Comparison of ENCODE assay signal across 37 cellular contexts in the genomic region with DNA sequence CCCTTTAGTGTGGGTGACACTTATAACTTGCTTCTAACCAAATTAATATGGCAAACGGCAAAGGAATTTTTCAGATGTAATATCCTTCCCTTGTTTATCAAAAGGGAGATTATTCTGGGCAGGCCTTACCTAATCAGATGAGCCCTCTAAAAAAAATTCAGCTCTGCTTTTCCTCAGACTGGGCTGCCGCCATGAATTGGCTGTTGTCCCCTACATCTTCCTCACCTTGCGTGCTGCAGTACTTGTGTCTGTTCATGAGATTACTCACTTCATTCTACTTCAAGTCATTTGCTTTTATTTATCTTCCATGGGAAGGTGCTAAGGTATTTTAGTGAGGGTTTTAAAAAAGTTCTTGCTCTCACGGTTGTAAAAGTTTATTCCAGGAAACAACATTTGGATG.
"Had no signal": no experiment of that assay in that cellular context is flagged by ENCODE, and none has a peak within 500 bp of the region (broad histone marks: within the 10 kb centered on the region; RNA-seq: fewer than 3 reads in every experiment).

No MANE protein-coding gene starts in this region.

- H3K27me3 Mint-ChIP-seq: activated B cell treated with CpG ODN at 0.5 μM for 24 hours; activated CD4-positive, alpha-beta memory T cell treated with anti-CD3 and anti-CD28 coated beads for 36 hours; activated CD4-positive, alpha-beta T cell treated with anti-CD3 and anti-CD28 coated beads, Interleukin-2, amount 10 ng/mL, durations not matched to agents 24 days and 14 days; activated CD8-positive, alpha-beta memory T cell treated with anti-CD3 and anti-CD28 coated beads, Interleukin-2, amount 10 ng/mL, durations not matched to agents 7 days and 5 days; activated CD8-positive, alpha-beta T cell treated with anti-CD3 and anti-CD28 coated beads for 36 hours; activated naive CD4-positive, alpha-beta T cell treated with anti-CD3 and anti-CD28 coated beads, Interleukin-2, amount 10 ng/mL, durations not matched to agents 7 days and 5 days; activated naive CD4-positive, alpha-beta T cell treated with anti-CD3 and anti-CD28 coated beads, Interleukin-2, amount 50 U/mL, for 24 hours; activated naive CD8-positive, alpha-beta T cell; activated naive CD8-positive, alpha-beta T cell treated with anti-CD3 and anti-CD28 coated beads, Interleukin-2, amount 10 ng/mL, durations not matched to agents 7 days and 5 days; activated naive CD8-positive, alpha-beta T cell treated with anti-CD3 and anti-CD28 coated beads, Interleukin-2, amount 50 U/mL, for 24 hours; activated T-cell treated with anti-CD3 and anti-CD28 coated beads, Interleukin-2, amount 50 U/mL, for 24 hours; central memory CD8-positive, alpha-beta T cell had no signal

- H3K4me3 ChIP-seq: ascending aorta, cardiac muscle cell had no signal

- H3K27ac Mint-ChIP-seq: activated B cell treated with CpG ODN at 0.5 μM for 24 hours; activated CD4-positive, alpha-beta memory T cell treated with anti-CD3 and anti-CD28 coated beads for 36 hours; activated CD4-positive, alpha-beta T cell treated with anti-CD3 and anti-CD28 coated beads, Interleukin-2, amount 10 ng/mL, durations not matched to agents 24 days and 14 days; activated CD8-positive, alpha-beta memory T cell treated with anti-CD3 and anti-CD28 coated beads, Interleukin-2, amount 10 ng/mL, durations not matched to agents 7 days and 5 days; activated CD8-positive, alpha-beta T cell treated with anti-CD3 and anti-CD28 coated beads for 36 hours; activated naive CD4-positive, alpha-beta T cell treated with anti-CD3 and anti-CD28 coated beads, Interleukin-2, amount 10 ng/mL, durations not matched to agents 7 days and 5 days; activated naive CD4-positive, alpha-beta T cell treated with anti-CD3 and anti-CD28 coated beads, Interleukin-2, amount 50 U/mL, for 24 hours; activated naive CD8-positive, alpha-beta T cell; activated naive CD8-positive, alpha-beta T cell treated with anti-CD3 and anti-CD28 coated beads, Interleukin-2, amount 10 ng/mL, durations not matched to agents 7 days and 5 days; activated naive CD8-positive, alpha-beta T cell treated with anti-CD3 and anti-CD28 coated beads, Interleukin-2, amount 50 U/mL, for 24 hours; activated T-cell treated with anti-CD3 and anti-CD28 coated beads, Interleukin-2, amount 50 U/mL, for 24 hours; activated T-helper 2 cell treated with anti-CD3 and anti-CD28 coated beads, Interferon-gamma antibody, Interleukin-2, Interleukin-4, amounts not matched to agents 10 μg/mL and 5 μg/mL and 100 μg/mL, durations not matched to agents 14 hours and 24 hours and 36 hours; brain; T-helper 1 cell treated with Interleukin-12 subunit alpha and Interleukin-12 subunit beta and Interleukin-4 antibody, amounts not matched to agents 30 μg/mL and 1 μg/mL, for 36 hours; T-helper 2 cell treated with Interferon-gamma antibody and Interleukin-4, amounts not matched to agents 5 μg/mL and 100 μg/mL, for 36 hours had no signal

- H3K36me3 ChIP-seq: ascending aorta, cardiac muscle cell had no signal

- H3K9me3 ChIP-seq: ascending aorta had no signal

- H3K27ac ChIP-seq: ascending aorta, cardiac muscle cell, VCaP had no signal

- H3K27me3 ChIP-seq: ascending aorta, cardiac muscle cell had no signal

- H3K9me3 Mint-ChIP-seq: activated B cell treated with CpG ODN at 0.5 μM for 24 hours; activated CD4-positive, alpha-beta memory T cell treated with anti-CD3 and anti-CD28 coated beads for 36 hours; activated CD4-positive, alpha-beta T cell treated with anti-CD3 and anti-CD28 coated beads, Interleukin-2, amount 10 ng/mL, durations not matched to agents 24 days and 14 days; activated CD8-positive, alpha-beta T cell treated with anti-CD3 and anti-CD28 coated beads for 36 hours; activated naive CD4-positive, alpha-beta T cell treated with anti-CD3 and anti-CD28 coated beads, Interleukin-2, amount 10 ng/mL, durations not matched to agents 7 days and 5 days; activated naive CD4-positive, alpha-beta T cell treated with anti-CD3 and anti-CD28 coated beads, Interleukin-2, amount 50 U/mL, for 24 hours; activated naive CD8-positive, alpha-beta T cell treated with anti-CD3 and anti-CD28 coated beads, Interleukin-2, amount 10 ng/mL, durations not matched to agents 7 days and 5 days; activated T-cell treated with anti-CD3 and anti-CD28 coated beads, Interleukin-2, amount 50 U/mL, for 24 hours; activated T-helper 2 cell treated with anti-CD3 and anti-CD28 coated beads, Interferon-gamma antibody, Interleukin-2, Interleukin-4, amounts not matched to agents 10 μg/mL and 5 μg/mL and 100 μg/mL, durations not matched to agents 14 hours and 24 hours and 36 hours; brain; T-helper 1 cell treated with Interleukin-12 subunit alpha and Interleukin-12 subunit beta and Interleukin-4 antibody, amounts not matched to agents 30 μg/mL and 1 μg/mL, for 36 hours; T-helper 2 cell treated with Interferon-gamma antibody and Interleukin-4, amounts not matched to agents 5 μg/mL and 100 μg/mL, for 36 hours had no signal

- FAIRE-seq: bronchial epithelial cell had no signal

- DNase-seq: activated B cell treated with CpG ODN at 0.5 μM for 24 hours; activated CD4-positive, alpha-beta memory T cell treated with anti-CD3 and anti-CD28 coated beads for 36 hours; activated CD4-positive, alpha-beta T cell treated with anti-CD3 and anti-CD28 coated beads for 4 hours; activated CD4-positive, alpha-beta T cell treated with anti-CD3 and anti-CD28 coated beads, Interleukin-2, amount 10 ng/mL, durations not matched to agents 24 days and 14 days; activated CD4-positive, alpha-beta T cell treated with anti-CD3 and anti-CD28 coated beads, Interleukin-2, amount 50 U/mL, for 1 hour; activated CD4-positive, alpha-beta T cell treated with anti-CD3 and anti-CD28 coated beads, Interleukin-2, amount 50 U/mL, for 4 hours; activated CD4-positive, CD25-positive, alpha-beta regulatory T cell treated with anti-CD3 and anti-CD28 coated beads, Interleukin-2, amount 50 U/mL, for 72 hours; activated CD8-positive, alpha-beta memory T cell treated with anti-CD3 and anti-CD28 coated beads for 24 hours; activated CD8-positive, alpha-beta memory T cell treated with anti-CD3 and anti-CD28 coated beads, Interleukin-2, amount 10 ng/mL, durations not matched to agents 7 days and 5 days; activated CD8-positive, alpha-beta memory T cell treated with anti-CD3 and anti-CD28 coated beads, Interleukin-2, amount 50 U/mL, for 48 hours; activated CD8-positive, alpha-beta T cell treated with anti-CD3 and anti-CD28 coated beads for 36 hours; activated effector memory CD4-positive, alpha-beta T cell treated with Interleukin-2 at 50 U/mL for 16 hours; activated gamma-delta T cell; activated naive CD4-positive, alpha-beta T cell treated with anti-CD3 and anti-CD28 coated beads, Interleukin-2, amount 10 ng/mL, durations not matched to agents 7 days and 5 days; activated naive CD4-positive, alpha-beta T cell treated with Interleukin-2 at 50 U/mL for 16 hours; activated naive CD8-positive, alpha-beta T cell treated with anti-CD3 and anti-CD28 coated beads, Interleukin-2, amount 10 ng/mL, durations not matched to agents 7 days and 5 days; activated naive CD8-positive, alpha-beta T cell treated with anti-CD3 and anti-CD28 coated beads, Interleukin-2, amount 50 U/mL, for 24 hours; activated T-cell treated with anti-CD3 and anti-CD28 coated beads, Interleukin-2, amount 50 U/mL, for 24 hours; activated T-cell treated with anti-CD3 and anti-CD28 coated beads, Interleukin-2, amount 50 U/mL, for 48 hours; amygdala; anterior cingulate cortex; caudate nucleus; cerebellar nuclear complex; T-helper 1 cell; T-helper 2 cell; T-helper 9 cell had no signal

- H3K36me3 Mint-ChIP-seq: activated CD4-positive, alpha-beta memory T cell treated with anti-CD3 and anti-CD28 coated beads for 36 hours; activated CD8-positive, alpha-beta memory T cell treated with anti-CD3 and anti-CD28 coated beads, Interleukin-2, amount 10 ng/mL, durations not matched to agents 7 days and 5 days; activated naive CD4-positive, alpha-beta T cell treated with anti-CD3 and anti-CD28 coated beads, Interleukin-2, amount 10 ng/mL, durations not matched to agents 7 days and 5 days; activated naive CD4-positive, alpha-beta T cell treated with anti-CD3 and anti-CD28 coated beads, Interleukin-2, amount 50 U/mL, for 24 hours; activated naive CD8-positive, alpha-beta T cell; activated naive CD8-positive, alpha-beta T cell treated with anti-CD3 and anti-CD28 coated beads, Interleukin-2, amount 10 ng/mL, durations not matched to agents 7 days and 5 days; brain had no signal

- H3K4me1 Mint-ChIP-seq: activated B cell treated with CpG ODN at 0.5 μM for 24 hours; activated CD4-positive, alpha-beta T cell treated with anti-CD3 and anti-CD28 coated beads, Interleukin-2, amount 10 ng/mL, durations not matched to agents 24 days and 14 days; activated CD8-positive, alpha-beta memory T cell treated with anti-CD3 and anti-CD28 coated beads, Interleukin-2, amount 10 ng/mL, durations not matched to agents 7 days and 5 days; activated naive CD4-positive, alpha-beta T cell treated with anti-CD3 and anti-CD28 coated beads, Interleukin-2, amount 10 ng/mL, durations not matched to agents 7 days and 5 days; activated naive CD4-positive, alpha-beta T cell treated with anti-CD3 and anti-CD28 coated beads, Interleukin-2, amount 50 U/mL, for 24 hours; activated naive CD8-positive, alpha-beta T cell treated with anti-CD3 and anti-CD28 coated beads, Interleukin-2, amount 10 ng/mL, durations not matched to agents 7 days and 5 days; activated naive CD8-positive, alpha-beta T cell treated with anti-CD3 and anti-CD28 coated beads, Interleukin-2, amount 50 U/mL, for 24 hours; brain; central memory CD8-positive, alpha-beta T cell had no signal

- H3K4me3 Mint-ChIP-seq: activated B cell treated with CpG ODN at 0.5 μM for 24 hours; activated CD4-positive, alpha-beta memory T cell treated with anti-CD3 and anti-CD28 coated beads for 36 hours; activated CD4-positive, alpha-beta T cell treated with anti-CD3 and anti-CD28 coated beads, Interleukin-2, amount 10 ng/mL, durations not matched to agents 24 days and 14 days; activated CD8-positive, alpha-beta memory T cell treated with anti-CD3 and anti-CD28 coated beads, Interleukin-2, amount 10 ng/mL, durations not matched to agents 7 days and 5 days; activated CD8-positive, alpha-beta T cell treated with anti-CD3 and anti-CD28 coated beads for 36 hours; activated naive CD4-positive, alpha-beta T cell treated with anti-CD3 and anti-CD28 coated beads, Interleukin-2, amount 10 ng/mL, durations not matched to agents 7 days and 5 days; activated naive CD4-positive, alpha-beta T cell treated with anti-CD3 and anti-CD28 coated beads, Interleukin-2, amount 50 U/mL, for 24 hours; activated naive CD8-positive, alpha-beta T cell; activated naive CD8-positive, alpha-beta T cell treated with anti-CD3 and anti-CD28 coated beads, Interleukin-2, amount 10 ng/mL, durations not matched to agents 7 days and 5 days; activated naive CD8-positive, alpha-beta T cell treated with anti-CD3 and anti-CD28 coated beads, Interleukin-2, amount 50 U/mL, for 24 hours; activated T-cell treated with anti-CD3 and anti-CD28 coated beads, Interleukin-2, amount 50 U/mL, for 24 hours; brain; central memory CD8-positive, alpha-beta T cell; T-helper 1 cell treated with Interleukin-12 subunit alpha and Interleukin-12 subunit beta and Interleukin-4 antibody, amounts not matched to agents 30 μg/mL and 1 μg/mL, for 36 hours; T-helper 2 cell treated with Interferon-gamma antibody and Interleukin-4, amounts not matched to agents 5 μg/mL and 100 μg/mL, for 36 hours had no signal

- ATAC-seq: activated CD8-positive, alpha-beta memory T cell treated with anti-CD3 and anti-CD28 coated beads, Interleukin-2, amount 10 ng/mL, durations not matched to agents 7 days and 5 days; activated CD8-positive, alpha-beta T cell treated with anti-CD3 and anti-CD28 coated beads for 36 hours; activated naive CD8-positive, alpha-beta T cell treated with anti-CD3 and anti-CD28 coated beads, Interleukin-2, amount 50 U/mL, for 24 hours had no signal

- H3K4me1 ChIP-seq: ascending aorta had no signal
